In the genomic region with DNA sequence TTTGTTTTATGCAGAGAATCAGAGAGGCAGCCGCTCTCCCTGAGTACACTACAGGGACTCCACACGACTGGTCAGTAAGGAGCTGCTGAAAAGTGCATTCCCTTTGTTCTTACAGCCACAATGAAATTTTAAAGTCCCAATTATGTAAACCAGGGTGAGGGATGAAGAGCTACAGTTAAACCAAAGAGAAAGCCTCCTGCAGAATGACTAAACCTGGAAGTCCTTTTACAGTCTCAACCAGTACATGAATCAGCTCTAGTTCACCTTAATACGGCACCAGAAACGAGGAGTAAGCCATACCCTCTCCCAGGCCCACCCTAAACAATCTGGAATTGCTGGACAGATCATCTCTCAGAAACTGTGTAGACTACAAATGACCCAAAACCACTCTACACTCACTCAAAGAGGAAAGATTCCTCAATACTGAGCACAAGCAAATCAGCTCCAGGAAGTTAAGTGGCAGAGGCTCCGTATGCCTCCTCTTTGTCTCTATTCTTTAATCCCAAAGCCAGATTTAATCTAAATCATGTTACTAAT, we compare ENCODE assay signal across 8 cellular contexts.
A peak's percentile ranks its signal among the peaks of the same experiment; 100 is the strongest.
DNase-seq lines count a peak whose midpoint lies in the region; ATAC-seq and TF ChIP-seq lines count a peak whose summit lies in the region.

No MANE protein-coding gene starts in this region.

- TF ChIP-seq CTCF in brain (conservative IDR thresholded peaks at IDR 0.05) = no peak
- no peak for TF ChIP-seq CTCF in right lobe of liver (IDR thresholded peaks at IDR 0.05)
- TF ChIP-seq CTCF in type B pancreatic cell (conservative IDR thresholded peaks at IDR 0.05) = no peak
- TF ChIP-seq CTCF in natural killer cell (IDR thresholded peaks at IDR 0.05) = no peak

- no peaks in the 10 kb centered on the region for H3K27me3 ChIP-seq in right lobe of liver

- ATAC-seq in activated T-cell treated with anti-CD3 and anti-CD28 coated beads, Interleukin-2, amount 50 U/mL, for 4 hours = peak; percentile 34 to 43
- ATAC-seq in right lobe of liver = peak; percentile 3 to 17 (median 8)
- ATAC-seq in natural killer cell = no peak
- no peak for ATAC-seq in HG02642 (IDR thresholded peaks at IDR 0.05; ENCODE audit: poor library complexity, unreplicated experiment)

- H3K27ac ChIP-seq in right lobe of liver = peak overlapping the region in 2 of 3 donors; percentile 67 to 76

- H3K36me3 Mint-ChIP-seq in activated T-cell treated with anti-CD3 and anti-CD28 coated beads, Interleukin-2, amount 50 U/mL, for 4 hours (ENCODE audit: insufficient read depth) = no peaks in the 10 kb centered on the region
- H3K36me3 Mint-ChIP-seq in brain = no peaks in the 10 kb centered on the region
- no peaks in the 10 kb centered on the region for H3K36me3 Mint-ChIP-seq in type B pancreatic cell
- H3K36me3 Mint-ChIP-seq in natural killer cell = no peaks in the 10 kb centered on the region

- peak overlapping the region in 2 of 3 donors; percentile 26 to 36 for H3K4me3 ChIP-seq in right lobe of liver

- H3K9me3 Mint-ChIP-seq in activated T-cell treated with anti-CD3 and anti-CD28 coated beads, Interleukin-2, amount 50 U/mL, for 4 hours = no peaks in the 10 kb centered on the region
- H3K9me3 Mint-ChIP-seq in brain (no peaks in the 10 kb centered on the region), type B pancreatic cell (no peaks in the 10 kb centered on the region), natural killer cell (no peaks in the 10 kb centered on the region)

- no peak overlapping the region for H3K4me3 Mint-ChIP-seq in activated T-cell treated with anti-CD3 and anti-CD28 coated beads, Interleukin-2, amount 50 U/mL, for 4 hours
- H3K4me3 Mint-ChIP-seq in brain (peak overlapping the region; percentile 89 to 95 (median 90)), type B pancreatic cell (peak overlapping the region; percentile 87), natural killer cell (no peak overlapping the region)

- no peak for DNase-seq in activated T-cell treated with anti-CD3 and anti-CD28 coated beads, Interleukin-2, amount 50 U/mL, for 4 hours
- no peak for DNase-seq in activated T-cell treated with anti-CD3 and anti-CD28 coated beads, Interleukin-2, amount 50 U/mL, for 1 hour
- DNase-seq in right lobe of liver = no peak
- DNase-seq in type B pancreatic cell (ENCODE audit: extremely low spot score, unreplicated experiment) = no peak
- DNase-seq in NCI-H2196 (lab: John Stamatoyannopoulos, UW; ENCODE audit: unreplicated experiment) = no peak
- DNase-seq in natural killer cell = no peak

- H3K4me1 ChIP-seq in right lobe of liver = peaks cover 0 to 59% (median 27%) of the 10 kb centered on the region in 4 donors

- H3K27me3 Mint-ChIP-seq in activated T-cell treated with anti-CD3 and anti-CD28 coated beads, Interleukin-2, amount 50 U/mL, for 4 hours (ENCODE audit: low read depth) = peaks cover 9% of the 10 kb centered on the region
- H3K27me3 Mint-ChIP-seq in brain (peaks cover 3% of the 10 kb centered on the region), type B pancreatic cell (no peaks in the 10 kb centered on the region), natural killer cell (ENCODE audit: low read depth in 2 of 2) (peaks cover 13 to 16% of the 10 kb centered on the region in 2 donors)

- H3K27ac Mint-ChIP-seq in brain (peak overlapping the region; percentile 76 to 97 (median 94)), type B pancreatic cell (peak overlapping the region; percentile 90), natural killer cell (no peak overlapping the region)

- intact Hi-C loops in right lobe of liver (cut with DNase I) (no loop called here), natural killer cell (cut with micrococcal nuclease) (no loop called here)

- TF ChIP-seq POLR2A in right lobe of liver (IDR thresholded peaks at IDR 0.05) = no peak

- H3K9me3 ChIP-seq in right lobe of liver = no peaks in the 10 kb centered on the region

- no peaks in the 10 kb centered on the region for H3K36me3 ChIP-seq in right lobe of liver

- 23% methylated on average over 5 of the region's 5 CpGs for WGBS in right lobe of liver (ENCODE audit: insufficient coverage, low coverage, low lambda C conversion rate, missing lambda C conversion rate)

- H3K4me1 Mint-ChIP-seq in activated T-cell treated with anti-CD3 and anti-CD28 coated beads, Interleukin-2, amount 50 U/mL, for 4 hours (ENCODE audit: low read depth) = peaks cover 11% of the 10 kb centered on the region
- H3K4me1 Mint-ChIP-seq in brain (peaks cover 97% of the 10 kb centered on the region), type B pancreatic cell (ENCODE audit: unreplicated experiment) (peaks cover 58% of the 10 kb centered on the region), natural killer cell (peaks cover 0 to 7% of the 10 kb centered on the region in 2 donors)

Comparison
In these comparisons a context has a peak if more than half of its experiments do, and no peak if none do; other contexts are left out.
1. ATAC-seq: peak in activated T-cell treated with anti-CD3 and anti-CD28 coated beads, Interleukin-2, amount 50 U/mL, for 4 hours (2 of 2) and right lobe of liver (4 of 4); none in natural killer cell (0 of 3) and HG02642 (single experiment).
2. H3K4me3 Mint-ChIP-seq: peak in brain (5 of 5) and type B pancreatic cell (single experiment); none in activated T-cell treated with anti-CD3 and anti-CD28 coated beads, Interleukin-2, amount 50 U/mL, for 4 hours (single experiment) and natural killer cell (single experiment).
3. H3K27ac Mint-ChIP-seq: peak in brain (5 of 5) and type B pancreatic cell (single experiment); none in natural killer cell (0 of 2).